Comparison of ENCODE assay signal across 13 cellular contexts in genomic region chr15:78073026-78073425, GRCh38. TPM values are rescaled to one million over a fixed set of nuclear protein-coding genes. Genes with fewer than 3 reads are reported as not detected.
A peak's percentile ranks its signal among the peaks of the same experiment; 100 is the strongest.
DNase-seq lines count a peak whose midpoint lies in the region; ATAC-seq and TF ChIP-seq lines count a peak whose summit lies in the region.
"Had no signal": no experiment of that assay in that cellular context is flagged by ENCODE, and none has a peak within 500 bp of the region (broad histone marks: within the 10 kb centered on the region; RNA-seq: fewer than 3 reads in every experiment).

No MANE protein-coding gene starts in this region.

- H3K27ac ChIP-seq in CD8-positive, alpha-beta memory T cell (ENCODE audit: low read depth, low read length): no peak overlapping the region
- peak overlapping the region; percentile 62 for H3K27ac ChIP-seq in fibroblast of lung (ENCODE audit: insufficient read depth, low read length)

- ATAC-seq in T-cell (replicated peaks in 1 of 4) (peak in 1 of 4 experiments; percentile 5), HG02981 (IDR thresholded peaks at IDR 0.05; ENCODE audit: unreplicated experiment) (no peak), GM19351 (IDR thresholded peaks at IDR 0.05; ENCODE audit: unreplicated experiment) (no peak)

- H2AFZ ChIP-seq in fibroblast of lung (ENCODE audit: low read length): no peak overlapping the region

- CTCF ChIA-PET in CD8-positive, alpha-beta memory T cell (lab: Charles Lee): interaction anchor here (0.8 to 3.3 kb wide), 6 partner anchors 13 to 54 kb away, joined by 3 to 15 read pairs (median 5); no protein-coding TSS in a partner anchor
- CTCF ChIA-PET in T-cell (lab: Charles Lee): interaction anchor here in 1 of 2 donors (1.4 to 2.9 kb wide), 4 partner anchors 23 to 39 kb away, joined by 3 to 12 read pairs (median 4); no protein-coding TSS in a partner anchor

- H3K36me3 ChIP-seq in CD8-positive, alpha-beta memory T cell (ENCODE audit: insufficient read depth, low read length): no peaks in the 10 kb centered on the region
- H3K36me3 ChIP-seq in fibroblast of lung (ENCODE audit: control insufficient read depth, insufficient read depth, low read length): no peaks in the 10 kb centered on the region

- H3K4me1 Mint-ChIP-seq in CD8-positive, alpha-beta memory T cell: peaks cover 49 to 60% (median 53%) of the 10 kb centered on the region in 3 donors
- H3K4me1 Mint-ChIP-seq in T-cell: peaks cover 48 to 55% (median 53%) of the 10 kb centered on the region in 3 donors

- peaks cover 71% of the 10 kb centered on the region for H3K4me1 ChIP-seq in CD8-positive, alpha-beta memory T cell (ENCODE audit: insufficient read depth, low read length)
- H3K4me1 ChIP-seq in fibroblast of lung (ENCODE audit: control insufficient read depth, extremely low read depth, insufficient read depth, low read length): peaks cover 44% of the 10 kb centered on the region

- no peaks in the 10 kb centered on the region for H3K9me3 ChIP-seq in CD8-positive, alpha-beta memory T cell (ENCODE audit: low read length)
- no peaks in the 10 kb centered on the region for H3K9me3 ChIP-seq in fibroblast of lung (ENCODE audit: control insufficient read depth, insufficient read depth, low read depth, low read length)

- peak overlapping the region; percentile 8 for H3K4me3 ChIP-seq in CD8-positive, alpha-beta memory T cell (ENCODE audit: low read length)
- H3K4me3 ChIP-seq in fibroblast of lung (replicated peaks in 1 of 4; ENCODE audit: control extremely low read depth in 1 of 4, insufficient read depth in 1 of 4, low read depth in 3 of 4, low read length in 4 of 4) (peak overlapping the region in 1 of 4 experiments; percentile 38), retinal pigment epithelial cell (ENCODE audit: low read length) (peak overlapping the region; percentile 1)

- peaks cover 0 to 1% of the 10 kb centered on the region in 2 donors for H3K27me3 Mint-ChIP-seq in CD8-positive, alpha-beta memory T cell
- H3K27me3 Mint-ChIP-seq in T-cell: no peaks in the 10 kb centered on the region
- H3K27me3 Mint-ChIP-seq: memory B cell had no signal

- peak overlapping the region; percentile 28 for H3K9ac ChIP-seq in fibroblast of lung (ENCODE audit: insufficient read depth, low read length)

- no peaks in the 10 kb centered on the region for H3K9me3 Mint-ChIP-seq in CD8-positive, alpha-beta memory T cell
- no peaks in the 10 kb centered on the region for H3K9me3 Mint-ChIP-seq in T-cell
- H3K9me3 Mint-ChIP-seq: memory B cell had no signal

- H4K20me1 ChIP-seq in fibroblast of lung (ENCODE audit: control insufficient read depth, extremely low read depth, insufficient read depth, low read length): no peaks in the 10 kb centered on the region

- peaks cover 69% of the 10 kb centered on the region for H3K79me2 ChIP-seq in fibroblast of lung (ENCODE audit: control insufficient read depth, insufficient read depth, low read length)

- H3K27ac Mint-ChIP-seq in CD8-positive, alpha-beta memory T cell: peak overlapping the region; percentile 24 to 95 (median 82)
- H3K27ac Mint-ChIP-seq in T-cell: no peak overlapping the region
- H3K27ac Mint-ChIP-seq: memory B cell had no signal

- DNase-seq in CD8-positive, alpha-beta memory T cell: no peak
- DNase-seq in T-cell: no peak
- DNase-seq in fibroblast of lung (ENCODE audit: low read depth in 2 of 2): no peak
- DNase-seq in retinal pigment epithelial cell (ENCODE audit: low read depth): no peak
- no peak for DNase-seq in NCI-H146 (lab: John Stamatoyannopoulos, UW)
- DNase-seq in NCI-H510A (lab: John Stamatoyannopoulos, UW): no peak
- DNase-seq: activated gamma-delta T cell; NCI-H2227 treated with DMSO at 0.1 percent for 48 hours; stimulated activated CD4-positive, alpha-beta T cell treated with anti-CD3 and anti-CD28 coated beads, Interleukin-2, amount 100 ng/mL, for 48 hours had no signal

- H3K36me3 Mint-ChIP-seq in CD8-positive, alpha-beta memory T cell: peaks cover 0 to 21% (median 5%) of the 10 kb centered on the region in 3 donors
- peaks cover 8% of the 10 kb centered on the region for H3K36me3 Mint-ChIP-seq in T-cell
- H3K36me3 Mint-ChIP-seq: memory B cell had no signal

- H3K27me3 ChIP-seq in CD8-positive, alpha-beta memory T cell (ENCODE audit: insufficient read depth, low read length, poor library complexity, severe bottlenecking): no peaks in the 10 kb centered on the region
- H3K27me3 ChIP-seq in fibroblast of lung (ENCODE audit: control insufficient read depth, insufficient read depth, low read length): no peaks in the 10 kb centered on the region

- TF ChIP-seq CTCF in fibroblast of lung (conservative IDR thresholded peaks at IDR 0.05 in 1 of 2, IDR thresholded peaks at IDR 0.05 in 1 of 2; ENCODE audit: low read depth in 1 of 2, low read length in 2 of 2) (no peak), retinal pigment epithelial cell (conservative IDR thresholded peaks at IDR 0.05; ENCODE audit: low read depth, low read length) (no peak)

- peak overlapping the region; percentile 13 to 79 (median 61) for H3K4me3 Mint-ChIP-seq in CD8-positive, alpha-beta memory T cell
- peak overlapping the region; percentile 9 to 65 (median 56) for H3K4me3 Mint-ChIP-seq in T-cell
- H3K4me3 Mint-ChIP-seq: memory B cell had no signal

- H3K4me2 ChIP-seq in fibroblast of lung (ENCODE audit: extremely low read depth, insufficient read depth, low read length): peak overlapping the region; percentile 26

- POLR2A ChIA-PET in CD8-positive, alpha-beta memory T cell (lab: Charles Lee): interaction anchor here (1.2 to 3.6 kb wide), 2 partner anchors 23 to 39 kb away, joined by 3 to 9 read pairs; no protein-coding TSS in a partner anchor
- POLR2A ChIA-PET in T-cell (lab: Charles Lee): interaction anchor here (0.6 to 1.3 kb wide), 4 partner anchors 14 to 731 kb away, joined by 3 to 8 read pairs (median 4); partner anchors contain the start of gene DNAJA4 (in 1 of the 2)

RNA-seq across cellular contexts. Expression of gene TBC1D2B, which starts 4.5 kb away (rescaled TPM):
- total RNA-seq in CD8-positive, alpha-beta memory T cell: 10 to 100 TPM; 40.1 to 41.1 TPM
- 26.4 TPM for polyA plus RNA-seq in CD8-positive, alpha-beta memory T cell
- 100 to 1,000 TPM in 3 of 5 donors, 10 to 100 TPM in 2; 86.1 to 106 (median 101) TPM for total RNA-seq in T-cell
- total RNA-seq in fibroblast of lung: 73.3 and 75.5 TPM in 2 replicates
- 28.4 and 49.4 TPM in 2 replicates for polyA plus RNA-seq in fibroblast of lung
- 21.9 and 37.5 TPM in 2 replicates for polyA plus RNA-seq in fibroblast of lung (2012)
- 30.3 and 55.1 TPM in 2 replicates for polyA minus RNA-seq in fibroblast of lung (ENCODE audit: low replicate concordance)

RNA-seq across cellular contexts. Expression of gene SH2D7, which starts 19.3 kb away (rescaled TPM):
- not detected for total RNA-seq in CD8-positive, alpha-beta memory T cell
- polyA plus RNA-seq in CD8-positive, alpha-beta memory T cell: not detected
- total RNA-seq in T-cell (not detected), fibroblast of lung (not detected in 2 replicates)
- 0.03 TPM in 1 of 2 replicates, not detected in the other for polyA plus RNA-seq in fibroblast of lung
- 0.07 TPM in 1 of 2 replicates, not detected in the other for polyA plus RNA-seq in fibroblast of lung (2012)
- not detected in 2 replicates for polyA minus RNA-seq in fibroblast of lung (ENCODE audit: low replicate concordance)
- total RNA-seq: Daoy had no signal

RNA-seq across cellular contexts. Expression of gene CIB2, which starts 58.2 kb away (rescaled TPM):
- 1 to 10 TPM; 2.1 to 2.3 TPM for total RNA-seq in CD8-positive, alpha-beta memory T cell
- polyA plus RNA-seq in CD8-positive, alpha-beta memory T cell: 2.0 TPM
- total RNA-seq in T-cell: 1 to 10 TPM in 4 of 5 donors, under 1 TPM in 1; 0.72 to 2.8 (median 2.0) TPM
- total RNA-seq in fibroblast of lung: 3.1 and 5.9 TPM in 2 replicates
- polyA plus RNA-seq in fibroblast of lung: 2.7 and 4.2 TPM in 2 replicates
- polyA plus RNA-seq in fibroblast of lung (2012): 2.1 and 3.3 TPM in 2 replicates
- 3.9 and 6.6 TPM in 2 replicates for polyA minus RNA-seq in fibroblast of lung (ENCODE audit: low replicate concordance)

Comparison
In these comparisons a context has a peak if more than half of its experiments do, and no peak if none do; other contexts are left out.
1. H3K27ac Mint-ChIP-seq: peak in CD8-positive, alpha-beta memory T cell (8 of 8); none in T-cell (0 of 2).